In the genomic region with DNA sequence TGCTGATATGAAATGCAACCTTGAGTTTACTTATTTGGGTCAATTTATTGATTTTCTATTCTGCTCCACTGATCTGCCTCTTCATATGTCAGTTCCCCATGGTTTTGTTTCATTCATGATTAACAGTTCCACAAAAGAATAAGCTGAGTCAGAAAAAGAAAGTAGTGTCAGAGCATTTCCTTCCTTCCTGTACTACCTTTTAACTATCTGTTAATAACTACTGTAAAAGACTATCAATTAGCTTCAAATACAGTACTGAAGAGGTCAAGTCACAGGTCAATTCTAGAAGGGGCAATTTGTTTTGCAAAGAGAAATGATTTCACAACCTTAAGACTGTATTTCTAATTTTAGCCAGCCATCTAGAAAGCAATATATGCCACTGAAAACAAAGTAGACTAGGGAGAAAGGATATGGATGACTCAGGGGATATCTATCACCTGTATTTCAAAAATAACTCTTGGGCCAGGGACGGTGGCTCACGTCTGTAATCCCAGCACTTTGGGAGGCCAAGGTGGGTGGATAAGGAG, we compare ENCODE assay signal across 9 cellular contexts.
DNase-seq lines count a peak whose midpoint lies in the region; ATAC-seq, FAIRE-seq and TF ChIP-seq lines count a peak whose summit lies in the region.
"Had no signal": no experiment of that assay in that cellular context is flagged by ENCODE, and none has a peak within 500 bp of the region (broad histone marks: within the 10 kb centered on the region; RNA-seq: fewer than 3 reads in every experiment).

No MANE protein-coding gene starts in this region.

- in situ Hi-C loops in K562 (cut with MboI), result loop anchor here (5.0 kb wide), 1 partner anchor 262 kb away; no protein-coding TSS in a partner anchor

- H3K27ac Mint-ChIP-seq in endodermal cell, result no peak overlapping the region

- H3K27me3 Mint-ChIP-seq in endodermal cell (ENCODE audit: insufficient read depth), result no peaks in the 10 kb centered on the region

- H3K27me3 ChIP-seq in K562 (ENCODE audit: control insufficient read depth in 2 of 2, insufficient read depth in 2 of 2, low read length in 2 of 2) (no peaks in the 10 kb centered on the region), endodermal cell (ENCODE audit: control insufficient read depth, insufficient read depth, low read length, poor library complexity, severe bottlenecking) (no peaks in the 10 kb centered on the region)

- CTCF ChIA-PET in K562 (lab: Yijun Ruan, JAX; ENCODE audit: low intra/inter-chr PET ratio), result no interaction called here
- CTCF ChIA-PET in OCI-LY7 (lab: Charles Lee; ENCODE audit: unreplicated experiment), result no interaction called here

- POLR2A ChIA-PET in K562 (lab: Yijun Ruan, JAX), result no interaction called here
- POLR2A ChIA-PET in OCI-LY7 (lab: Charles Lee), result interaction anchor here (2.3 kb wide), 1 partner anchor 9 kb away, joined by 7 read pairs; no protein-coding TSS in a partner anchor

- H3K4me2 ChIP-seq in K562 (ENCODE audit: insufficient read depth, low read length), result no peak overlapping the region
- H3K4me2 ChIP-seq in OCI-LY7 (ENCODE audit: low read length), result no peak overlapping the region

- no peak for TF ChIP-seq POLR2A in K562 (conservative IDR thresholded peaks at IDR 0.05)

- ATAC-seq in GM19467 (IDR thresholded peaks at IDR 0.05; ENCODE audit: unreplicated experiment) (peak; percentile 67), HG03159 (IDR thresholded peaks at IDR 0.05; ENCODE audit: unreplicated experiment) (peak; percentile 78), K562 (no peak)

- H3K4me1 Mint-ChIP-seq in endodermal cell, result no peaks in the 10 kb centered on the region

- no peak for TF ChIP-seq EP300 in K562 (IDR thresholded peaks at IDR 0.05; ENCODE audit: low read length)

- no peak overlapping the region for H3K4me3 ChIP-seq in GM12865 (ENCODE audit: low read depth, low read length)
- H3K4me3 ChIP-seq in K562, result no peak overlapping the region
- no peak overlapping the region for H3K4me3 ChIP-seq in OCI-LY7 (ENCODE audit: low read depth, low read length, poor library complexity, severe bottlenecking)
- no peak overlapping the region for H3K4me3 ChIP-seq in endodermal cell (ENCODE audit: low read length)
- H3K4me3 ChIP-seq in coronary artery, result no peak overlapping the region

- H3K4me1 ChIP-seq in K562 (replicated peaks in 1 of 2; ENCODE audit: control insufficient read depth in 2 of 2, insufficient read depth in 2 of 2, low read length in 2 of 2) (peaks cover 20 to 47% of the 10 kb centered on the region in 2 experiments), OCI-LY7 (ENCODE audit: insufficient read depth, low read length, poor library complexity, severe bottlenecking) (peaks cover 50% of the 10 kb centered on the region), endodermal cell (ENCODE audit: control insufficient read depth, insufficient read depth, low read length) (no peaks in the 10 kb centered on the region)

- no peak for FAIRE-seq in K562 (lab: Jason Lieb, UNC)

- H2AFZ ChIP-seq in K562 (ENCODE audit: low read depth, low read length) (no peak overlapping the region), OCI-LY7 (ENCODE audit: low read length) (no peak overlapping the region)

- no peak for TF ChIP-seq RAD21 in K562 (CRISPR knock-in tag; conservative IDR thresholded peaks at IDR 0.05 in 1 of 2, IDR thresholded peaks at IDR 0.05 in 1 of 2)

- H3K36me3 Mint-ChIP-seq in endodermal cell (ENCODE audit: low read depth), result peaks cover 12% of the 10 kb centered on the region

- H3K4me3 Mint-ChIP-seq in endodermal cell, result no peak overlapping the region

- H3K9me2 ChIP-seq in OCI-LY7 (ENCODE audit: insufficient read depth, low read length), result no peaks in the 10 kb centered on the region

- H3K9me3 Mint-ChIP-seq in endodermal cell, result no peaks in the 10 kb centered on the region

- H3K9ac ChIP-seq in K562 (ENCODE audit: insufficient read depth in 1 of 2, low read depth in 2 of 2, low read length in 2 of 2) (no peak overlapping the region), endodermal cell (ENCODE audit: extremely low read depth, low read length, poor library complexity, severe bottlenecking) (no peak overlapping the region)

- no peak for TF ChIP-seq CTCF in GM12865 (IDR thresholded peaks at IDR 0.05; ENCODE audit: insufficient read depth, low read depth, low read length, missing control alignments)
- no peak for TF ChIP-seq CTCF in K562 (IDR thresholded peaks at IDR 0.05 in 2 of 3, conservative IDR thresholded peaks at IDR 0.05 in 1 of 3; ENCODE audit: insufficient read depth in 2 of 3, low read depth in 1 of 3, low read length in 3 of 3)
- TF ChIP-seq CTCF in OCI-LY7 (conservative IDR thresholded peaks at IDR 0.05; ENCODE audit: low read length), result no peak
- no peak for TF ChIP-seq CTCF in endodermal cell (conservative IDR thresholded peaks at IDR 0.05)
- no peak for TF ChIP-seq CTCF in coronary artery (IDR thresholded peaks at IDR 0.05)

- no peaks in the 10 kb centered on the region for H4K20me1 ChIP-seq in K562 (replicated peaks; ENCODE audit: control insufficient read depth, insufficient read depth, low read length)
- peaks cover 8% of the 10 kb centered on the region; the same call in 1 of the 2 replicates for H4K20me1 ChIP-seq in OCI-LY7 (ENCODE audit: insufficient read depth, low read length)

- H3K9me3 ChIP-seq in K562 (replicated peaks; ENCODE audit: control insufficient read depth, insufficient read depth, low read depth, low read length), result no peaks in the 10 kb centered on the region
- H3K9me3 ChIP-seq in OCI-LY7 (ENCODE audit: low read length), result no peaks in the 10 kb centered on the region
- no peaks in the 10 kb centered on the region for H3K9me3 ChIP-seq in endodermal cell (ENCODE audit: control insufficient read depth, low read length)

- H3K27ac ChIP-seq in K562 (ENCODE audit: extremely low read depth, low read depth, low read length) (0 out of 3 replicates have a peak overlapping the region, but pooled peaks have one; percentile 9), OCI-LY7 (ENCODE audit: low read depth, low read length, poor library complexity, severe bottlenecking) (no peak overlapping the region), endodermal cell (ENCODE audit: low read depth, low read length) (no peak overlapping the region), coronary artery (no peak overlapping the region)

- H3K9me1 ChIP-seq in K562 (ENCODE audit: control insufficient read depth, insufficient read depth, low read length), result no peaks in the 10 kb centered on the region

- DNase-seq in GM12865 (ENCODE audit: low read depth), result peak; percentile 40
- peak in 1 of 4 experiments; percentile 51 for DNase-seq in K562 (ENCODE audit: extremely low read depth in 1 of 4, low spot score in 3 of 4)
- no peak for DNase-seq in OCI-LY7 (ENCODE audit: low spot score)
- no peak for DNase-seq in endodermal cell
- no peak for DNase-seq in GM03348 (ENCODE audit: low spot score)
- no peak for DNase-seq in coronary artery (ENCODE audit: low spot score)
- DNase-seq: NCI-H187 had no signal

- intact Hi-C loops in K562 (cut with micrococcal nuclease) (loop anchor here (5.0 kb wide), 2 partner anchors 207 to 972 kb away; a partner anchor contains a TSS), OCI-LY7 (cut with micrococcal nuclease; ENCODE audit: unreplicated experiment) (loop anchor here (5.0 to 10.0 kb wide), 3 partner anchors 207 to 1955 kb away; a partner anchor contains a TSS)

- BruUV-seq in K562 (replicated peaks; lab: Mats Ljungman, UMichigan) (no TSS peak), OCI-LY7 (replicated peaks; lab: Mats Ljungman, UMichigan) (no TSS peak)

- whole genome bisulfite sequencing in K562 (ENCODE audit: insufficient coverage, low coverage, missing lambda C conversion rate), result 11% methylated on average over 2 of the region's 2 CpGs
- WGBS in endodermal cell (ENCODE audit: insufficient coverage in 1 of 2, insufficient read length in 1 of 2), 2 experiments, result 90 to 100% methylated on average over 2 of the region's 2 CpGs

- H3K79me2 ChIP-seq in K562 (ENCODE audit: control insufficient read depth, insufficient read depth, low read length) (peaks cover 96% of the 10 kb centered on the region), OCI-LY7 (ENCODE audit: insufficient read depth, low read depth, low read length) (peaks cover 96% of the 10 kb centered on the region)

- H3K36me3 ChIP-seq in K562 (ENCODE audit: control insufficient read depth, insufficient read depth, low read length) (peaks cover 37% of the 10 kb centered on the region), OCI-LY7 (ENCODE audit: insufficient read depth, low read length) (peaks cover 75% of the 10 kb centered on the region), endodermal cell (ENCODE audit: control insufficient read depth, insufficient read depth, low read length) (no peaks in the 10 kb centered on the region)

TF ChIP-seq in K562, 482 proteins besides CTCF, POLR2A, EP300 and RAD21:
- TF ChIP-seq ZFP1 (CRISPR knock-in tag; IDR thresholded peaks at IDR 0.05), result no peak
- no peak for TF ChIP-seq GTF2E2 (tag; IDR thresholded peaks at IDR 0.05)
- peak; percentile 57; the same call in 1 of the 2 replicates for TF ChIP-seq CEBPB (tag; IDR thresholded peaks at IDR 0.05)
- TF ChIP-seq ZNF217 (CRISPR knock-in tag; IDR thresholded peaks at IDR 0.05), result no peak
- TF ChIP-seq HCFC1 (IDR thresholded peaks at IDR 0.05; ENCODE audit: low read depth, low read length), result no peak
- TF ChIP-seq MEF2A (IDR thresholded peaks at IDR 0.05; ENCODE audit: control insufficient read depth, low read depth, low read length), result peak; percentile 58; the same call in 1 of the 2 replicates
- TF ChIP-seq NFE2 (IDR thresholded peaks at IDR 0.05; ENCODE audit: low read depth), result peak; percentile 26; the same call in 1 of the 2 replicates
- no peak for TF ChIP-seq DIDO1 (tag; IDR thresholded peaks at IDR 0.05; ENCODE audit: low read depth)
- TF ChIP-seq C11orf30 (IDR thresholded peaks at IDR 0.05; ENCODE audit: low read depth), result peak; percentile 51
- TF ChIP-seq KDM1A (IDR thresholded peaks at IDR 0.05), result no peak
- TF ChIP-seq RFX7 (CRISPR knock-in tag; IDR thresholded peaks at IDR 0.05), result no peak
- TF ChIP-seq MBD2 (IDR thresholded peaks at IDR 0.05; ENCODE audit: borderline replicate concordance, low read depth), result no peak
- peak; percentile 79 for TF ChIP-seq ZNF316 (IDR thresholded peaks at IDR 0.05)
- TF ChIP-seq SMAD1 (IDR thresholded peaks at IDR 0.05; ENCODE audit: low read depth, low read length, partially characterized antibody), result no peak
